Comparison of ENCODE assay signal across 11 cellular contexts in the genomic region with DNA sequence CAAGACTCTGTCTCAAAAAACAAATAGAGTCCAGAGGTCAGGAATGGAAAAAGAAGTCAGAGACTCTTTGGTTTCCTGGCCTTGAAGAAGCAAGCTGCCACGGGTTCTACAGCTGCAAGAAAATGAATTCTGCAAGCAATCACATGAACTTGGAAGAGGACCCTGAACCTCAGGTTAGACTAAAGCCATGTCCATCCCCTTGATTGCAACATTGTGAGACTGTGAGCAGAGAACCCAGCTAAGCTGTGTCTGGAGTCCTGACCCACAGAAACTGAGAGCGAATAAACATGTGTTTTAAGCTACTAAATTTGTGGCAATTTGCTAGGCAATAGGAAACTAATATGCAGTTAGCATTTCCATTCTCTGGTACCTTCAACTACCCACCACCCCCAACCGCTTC.
"Had no signal": no experiment of that assay in that cellular context is flagged by ENCODE, and none has a peak within 500 bp of the region (broad histone marks: within the 10 kb centered on the region; RNA-seq: fewer than 3 reads in every experiment).

No MANE protein-coding gene starts in this region.

- DNase-seq: GM23248, GOT3, H7, H9, HCEC 1CT, HFFc6 had no signal

- H2AFZ ChIP-seq: GM23248, GM23338 had no signal

- H3K4me1 ChIP-seq: HAP-1 had no signal

- ATAC-seq: GM23338, HCT116 had no signal

- H3K27ac ChIP-seq: GM23248 had no signal

- FAIRE-seq: H1, H54 had no signal

- H3K4me2 ChIP-seq: GM23338 had no signal

- H3K9me3 ChIP-seq: HAP-1 had no signal

- H3K36me3 ChIP-seq: HAP-1 had no signal

- H3K4me3 ChIP-seq: GM23248, GM23338, HAP-1 had no signal

- H3K9ac ChIP-seq: GM23248 had no signal
